In the genomic region with DNA sequence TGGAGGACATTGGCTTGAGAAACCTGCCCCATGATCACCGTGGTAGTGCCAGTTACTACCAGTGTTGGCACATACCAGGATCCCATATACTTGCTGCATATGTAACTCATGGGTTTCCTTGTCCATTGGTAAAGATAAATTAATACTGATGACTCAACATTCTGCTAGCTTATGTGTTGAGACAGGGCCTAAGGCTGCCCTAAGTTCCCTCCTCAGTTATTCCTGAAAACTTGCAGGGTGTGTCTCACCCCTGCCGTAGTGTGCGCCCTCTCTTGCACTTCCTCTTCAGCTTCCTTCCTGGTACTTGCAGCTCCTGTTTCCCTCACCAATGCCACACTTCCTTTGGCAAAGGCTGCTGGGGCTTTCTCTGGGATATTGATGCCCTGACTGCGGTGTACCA, we compare ENCODE assay signal across 1 cellular context.
TF ChIP-seq lines count a peak whose summit lies in the region.

No MANE protein-coding gene starts in this region.

TF ChIP-seq in K562, 482 proteins besides CTCF, POLR2A, EP300 and RAD21 (continued from another document):
- TF ChIP-seq, protein P1, sequence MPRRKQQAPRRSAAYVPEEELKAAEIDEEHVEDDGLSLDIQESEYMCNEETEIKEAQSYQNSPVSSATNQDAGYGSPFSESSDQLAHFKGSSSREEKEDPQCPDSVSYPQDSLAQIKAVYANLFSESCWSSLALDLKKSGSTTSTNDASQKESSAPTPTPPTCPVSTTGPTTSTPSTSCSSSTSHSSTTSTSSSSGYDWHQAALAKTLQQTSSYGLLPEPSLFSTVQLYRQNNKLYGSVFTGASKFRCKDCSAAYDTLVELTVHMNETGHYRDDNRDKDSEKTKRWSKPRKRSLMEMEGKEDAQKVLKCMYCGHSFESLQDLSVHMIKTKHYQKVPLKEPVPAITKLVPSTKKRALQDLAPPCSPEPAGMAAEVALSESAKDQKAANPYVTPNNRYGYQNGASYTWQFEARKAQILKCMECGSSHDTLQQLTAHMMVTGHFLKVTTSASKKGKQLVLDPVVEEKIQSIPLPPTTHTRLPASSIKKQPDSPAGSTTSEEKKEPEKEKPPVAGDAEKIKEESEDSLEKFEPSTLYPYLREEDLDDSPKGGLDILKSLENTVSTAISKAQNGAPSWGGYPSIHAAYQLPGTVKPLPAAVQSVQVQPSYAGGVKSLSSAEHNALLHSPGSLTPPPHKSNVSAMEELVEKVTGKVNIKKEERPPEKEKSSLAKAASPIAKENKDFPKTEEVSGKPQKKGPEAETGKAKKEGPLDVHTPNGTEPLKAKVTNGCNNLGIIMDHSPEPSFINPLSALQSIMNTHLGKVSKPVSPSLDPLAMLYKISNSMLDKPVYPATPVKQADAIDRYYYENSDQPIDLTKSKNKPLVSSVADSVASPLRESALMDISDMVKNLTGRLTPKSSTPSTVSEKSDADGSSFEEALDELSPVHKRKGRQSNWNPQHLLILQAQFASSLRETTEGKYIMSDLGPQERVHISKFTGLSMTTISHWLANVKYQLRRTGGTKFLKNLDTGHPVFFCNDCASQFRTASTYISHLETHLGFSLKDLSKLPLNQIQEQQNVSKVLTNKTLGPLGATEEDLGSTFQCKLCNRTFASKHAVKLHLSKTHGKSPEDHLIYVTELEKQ (CRISPR knock-in tag; IDR thresholded peaks at IDR 0.05), result no peak
- TF ChIP-seq GATAD2A (IDR thresholded peaks at IDR 0.05) (no peak), RB1 (IDR thresholded peaks at IDR 0.05; ENCODE audit: low read depth) (no peak), POLR2G (IDR thresholded peaks at IDR 0.05; ENCODE audit: low read depth, low read length) (no peak), MAFK (IDR thresholded peaks at IDR 0.05; ENCODE audit: low read length) (peak; percentile 39; the same call in 1 of the 2 replicates), ELF4 (CRISPR knock-in tag; IDR thresholded peaks at IDR 0.05) (no peak), DNMT1 (IDR thresholded peaks at IDR 0.05) (no peak), C11orf30 (IDR thresholded peaks at IDR 0.05; ENCODE audit: low read depth) (peak; percentile 73), ZNF324 (CRISPR knock-in tag; IDR thresholded peaks at IDR 0.05) (no peak), MAFG (tag; conservative IDR thresholded peaks at IDR 0.05) (peak; percentile 43), RBM15 (IDR thresholded peaks at IDR 0.05; ENCODE audit: insufficient read depth, low read length) (no peak), MAFF (IDR thresholded peaks at IDR 0.05; ENCODE audit: low read length) (0 out of 2 replicates have a peak, but pooled peaks have one; percentile 27), ZNF316 (IDR thresholded peaks at IDR 0.05) (peak; percentile 74), GTF2F1 (IDR thresholded peaks at IDR 0.05; ENCODE audit: low read depth, low read length) (no peak), PRPF4 (IDR thresholded peaks at IDR 0.05; ENCODE audit: insufficient read depth, low read depth, low read length, poor library complexity, severe bottlenecking) (no peak), ZBTB7A (IDR thresholded peaks at IDR 0.05; ENCODE audit: borderline replicate concordance, control insufficient read depth, low read depth, low read length) (no peak), KDM4B (IDR thresholded peaks at IDR 0.05; ENCODE audit: borderline replicate concordance in 2 of 2, low read depth in 1 of 2) (no peak), SPI1 (IDR thresholded peaks at IDR 0.05; ENCODE audit: borderline replicate concordance, low read depth, low read length) (peak; percentile 78; the same call in 1 of the 2 replicates), ZNF408 (CRISPR knock-in tag; IDR thresholded peaks at IDR 0.05; ENCODE audit: low read depth) (no peak), RHOXF2B (CRISPR knock-in tag; conservative IDR thresholded peaks at IDR 0.05) (no peak), FUS (optimal IDR thresholded peaks at IDR 0.05; ENCODE audit: low read depth, low read length) (no peak)
- TF ChIP-seq, protein P2, sequence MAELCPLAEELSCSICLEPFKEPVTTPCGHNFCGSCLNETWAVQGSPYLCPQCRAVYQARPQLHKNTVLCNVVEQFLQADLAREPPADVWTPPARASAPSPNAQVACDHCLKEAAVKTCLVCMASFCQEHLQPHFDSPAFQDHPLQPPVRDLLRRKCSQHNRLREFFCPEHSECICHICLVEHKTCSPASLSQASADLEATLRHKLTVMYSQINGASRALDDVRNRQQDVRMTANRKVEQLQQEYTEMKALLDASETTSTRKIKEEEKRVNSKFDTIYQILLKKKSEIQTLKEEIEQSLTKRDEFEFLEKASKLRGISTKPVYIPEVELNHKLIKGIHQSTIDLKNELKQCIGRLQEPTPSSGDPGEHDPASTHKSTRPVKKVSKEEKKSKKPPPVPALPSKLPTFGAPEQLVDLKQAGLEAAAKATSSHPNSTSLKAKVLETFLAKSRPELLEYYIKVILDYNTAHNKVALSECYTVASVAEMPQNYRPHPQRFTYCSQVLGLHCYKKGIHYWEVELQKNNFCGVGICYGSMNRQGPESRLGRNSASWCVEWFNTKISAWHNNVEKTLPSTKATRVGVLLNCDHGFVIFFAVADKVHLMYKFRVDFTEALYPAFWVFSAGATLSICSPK (IDR thresholded peaks at IDR 0.05; ENCODE audit: borderline replicate concordance), result no peak
- TF ChIP-seq, protein P3, sequence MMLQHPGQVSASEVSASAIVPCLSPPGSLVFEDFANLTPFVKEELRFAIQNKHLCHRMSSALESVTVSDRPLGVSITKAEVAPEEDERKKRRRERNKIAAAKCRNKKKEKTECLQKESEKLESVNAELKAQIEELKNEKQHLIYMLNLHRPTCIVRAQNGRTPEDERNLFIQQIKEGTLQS (IDR thresholded peaks at IDR 0.05), result no peak
- TF ChIP-seq, protein P3 (CRISPR knock-in tag; conservative IDR thresholded peaks at IDR 0.05), result no peak
- TF ChIP-seq, protein P4, sequence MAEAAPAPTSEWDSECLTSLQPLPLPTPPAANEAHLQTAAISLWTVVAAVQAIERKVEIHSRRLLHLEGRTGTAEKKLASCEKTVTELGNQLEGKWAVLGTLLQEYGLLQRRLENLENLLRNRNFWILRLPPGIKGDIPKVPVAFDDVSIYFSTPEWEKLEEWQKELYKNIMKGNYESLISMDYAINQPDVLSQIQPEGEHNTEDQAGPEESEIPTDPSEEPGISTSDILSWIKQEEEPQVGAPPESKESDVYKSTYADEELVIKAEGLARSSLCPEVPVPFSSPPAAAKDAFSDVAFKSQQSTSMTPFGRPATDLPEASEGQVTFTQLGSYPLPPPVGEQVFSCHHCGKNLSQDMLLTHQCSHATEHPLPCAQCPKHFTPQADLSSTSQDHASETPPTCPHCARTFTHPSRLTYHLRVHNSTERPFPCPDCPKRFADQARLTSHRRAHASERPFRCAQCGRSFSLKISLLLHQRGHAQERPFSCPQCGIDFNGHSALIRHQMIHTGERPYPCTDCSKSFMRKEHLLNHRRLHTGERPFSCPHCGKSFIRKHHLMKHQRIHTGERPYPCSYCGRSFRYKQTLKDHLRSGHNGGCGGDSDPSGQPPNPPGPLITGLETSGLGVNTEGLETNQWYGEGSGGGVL (CRISPR knock-in tag; IDR thresholded peaks at IDR 0.05), result no peak
- TF ChIP-seq, protein P5, sequence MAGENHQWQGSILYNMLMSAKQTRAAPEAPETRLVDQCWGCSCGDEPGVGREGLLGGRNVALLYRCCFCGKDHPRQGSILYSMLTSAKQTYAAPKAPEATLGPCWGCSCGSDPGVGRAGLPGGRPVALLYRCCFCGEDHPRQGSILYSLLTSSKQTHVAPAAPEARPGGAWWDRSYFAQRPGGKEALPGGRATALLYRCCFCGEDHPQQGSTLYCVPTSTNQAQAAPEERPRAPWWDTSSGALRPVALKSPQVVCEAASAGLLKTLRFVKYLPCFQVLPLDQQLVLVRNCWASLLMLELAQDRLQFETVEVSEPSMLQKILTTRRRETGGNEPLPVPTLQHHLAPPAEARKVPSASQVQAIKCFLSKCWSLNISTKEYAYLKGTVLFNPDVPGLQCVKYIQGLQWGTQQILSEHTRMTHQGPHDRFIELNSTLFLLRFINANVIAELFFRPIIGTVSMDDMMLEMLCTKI (IDR thresholded peaks at IDR 0.05; ENCODE audit: partially characterized antibody), result no peak
- TF ChIP-seq, protein P6, sequence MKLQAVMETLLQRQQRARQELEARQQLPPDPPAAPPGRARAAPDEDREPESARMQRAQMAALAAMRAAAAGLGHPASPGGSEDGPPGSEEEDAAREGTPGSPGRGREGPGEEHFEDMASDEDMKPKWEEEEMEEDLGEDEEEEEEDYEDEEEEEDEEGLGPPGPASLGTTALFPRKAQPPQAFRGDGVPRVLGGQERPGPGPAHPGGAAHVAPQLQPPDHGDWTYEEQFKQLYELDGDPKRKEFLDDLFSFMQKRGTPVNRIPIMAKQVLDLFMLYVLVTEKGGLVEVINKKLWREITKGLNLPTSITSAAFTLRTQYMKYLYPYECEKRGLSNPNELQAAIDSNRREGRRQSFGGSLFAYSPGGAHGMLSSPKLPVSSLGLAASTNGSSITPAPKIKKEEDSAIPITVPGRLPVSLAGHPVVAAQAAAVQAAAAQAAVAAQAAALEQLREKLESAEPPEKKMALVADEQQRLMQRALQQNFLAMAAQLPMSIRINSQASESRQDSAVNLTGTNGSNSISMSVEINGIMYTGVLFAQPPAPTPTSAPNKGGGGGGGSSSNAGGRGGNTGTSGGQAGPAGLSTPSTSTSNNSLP (IDR thresholded peaks at IDR 0.05; ENCODE audit: borderline replicate concordance, low read depth, low read length), result no peak
- TF ChIP-seq, protein P7, sequence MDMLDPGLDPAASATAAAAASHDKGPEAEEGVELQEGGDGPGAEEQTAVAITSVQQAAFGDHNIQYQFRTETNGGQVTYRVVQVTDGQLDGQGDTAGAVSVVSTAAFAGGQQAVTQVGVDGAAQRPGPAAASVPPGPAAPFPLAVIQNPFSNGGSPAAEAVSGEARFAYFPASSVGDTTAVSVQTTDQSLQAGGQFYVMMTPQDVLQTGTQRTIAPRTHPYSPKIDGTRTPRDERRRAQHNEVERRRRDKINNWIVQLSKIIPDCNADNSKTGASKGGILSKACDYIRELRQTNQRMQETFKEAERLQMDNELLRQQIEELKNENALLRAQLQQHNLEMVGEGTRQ (CRISPR knock-in tag; IDR thresholded peaks at IDR 0.05), result no peak
- TF ChIP-seq, protein P8, sequence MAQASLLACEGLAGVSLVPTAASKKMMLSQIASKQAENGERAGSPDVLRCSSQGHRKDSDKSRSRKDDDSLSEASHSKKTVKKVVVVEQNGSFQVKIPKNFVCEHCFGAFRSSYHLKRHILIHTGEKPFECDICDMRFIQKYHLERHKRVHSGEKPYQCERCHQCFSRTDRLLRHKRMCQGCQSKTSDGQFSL (CRISPR knock-in tag; IDR thresholded peaks at IDR 0.05), result no peak
- TF ChIP-seq, protein P8 (tag; IDR thresholded peaks at IDR 0.05), result no peak
- TF ChIP-seq, protein P9, sequence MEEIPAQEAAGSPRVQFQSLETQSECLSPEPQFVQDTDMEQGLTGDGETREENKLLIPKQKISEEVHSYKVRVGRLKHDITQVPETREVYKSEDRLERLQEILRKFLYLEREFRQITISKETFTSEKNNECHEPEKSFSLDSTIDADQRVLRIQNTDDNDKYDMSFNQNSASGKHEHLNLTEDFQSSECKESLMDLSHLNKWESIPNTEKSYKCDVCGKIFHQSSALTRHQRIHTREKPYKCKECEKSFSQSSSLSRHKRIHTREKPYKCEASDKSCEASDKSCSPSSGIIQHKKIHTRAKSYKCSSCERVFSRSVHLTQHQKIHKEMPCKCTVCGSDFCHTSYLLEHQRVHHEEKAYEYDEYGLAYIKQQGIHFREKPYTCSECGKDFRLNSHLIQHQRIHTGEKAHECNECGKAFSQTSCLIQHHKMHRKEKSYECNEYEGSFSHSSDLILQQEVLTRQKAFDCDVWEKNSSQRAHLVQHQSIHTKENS (CRISPR knock-in tag; IDR thresholded peaks at IDR 0.05), result no peak
TF ChIP-seq in K562: peak in this region for 6.
